25 cellular contexts compared by ENCODE assay signal in the genomic region with DNA sequence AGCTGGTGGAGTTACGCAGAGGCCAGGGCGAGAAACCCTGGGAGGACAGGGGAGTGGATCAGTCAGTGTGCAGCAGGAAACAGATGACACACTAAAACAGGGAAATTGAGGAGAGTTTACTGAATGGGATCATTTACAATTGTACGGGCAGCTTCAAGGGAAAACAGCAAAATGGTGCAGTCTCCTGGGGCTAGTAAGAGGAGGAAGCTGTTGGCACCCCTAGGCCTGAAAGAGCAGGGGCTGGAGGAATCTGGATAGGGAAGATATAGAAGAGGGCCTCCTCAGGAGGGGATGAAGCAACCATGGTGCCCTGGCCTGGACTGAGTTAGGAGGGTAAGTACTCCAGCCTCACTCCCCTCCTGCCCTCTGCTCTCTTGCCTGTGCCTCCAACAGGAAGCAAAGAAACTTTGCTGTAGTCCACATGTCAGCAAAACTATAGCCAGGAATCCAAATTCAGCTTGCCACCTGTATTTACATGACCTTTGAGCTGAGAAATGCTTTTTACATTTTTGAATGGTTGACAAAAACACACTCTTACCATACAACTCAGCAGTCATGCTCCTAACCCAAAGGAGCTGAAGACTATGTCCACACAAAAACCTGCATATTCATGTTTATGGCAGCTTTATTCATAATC. TPM values are rescaled to one million over a fixed set of nuclear protein-coding genes. Genes with fewer than 3 reads are reported as not detected.
DNase-seq lines count a peak whose midpoint lies in the region; ATAC-seq, FAIRE-seq and TF ChIP-seq lines count a peak whose summit lies in the region.
"Had no signal": no experiment of that assay in that cellular context is flagged by ENCODE, and none has a peak within 500 bp of the region (broad histone marks: within the 10 kb centered on the region; RNA-seq: fewer than 3 reads in every experiment).

No MANE protein-coding gene starts in this region.

- peak overlapping the region; percentile 19; the same call in 1 of the 2 replicates for H2AFZ ChIP-seq in MM.1S (ENCODE audit: low read length)

- H3K27ac Mint-ChIP-seq in osteocyte (ENCODE audit: unreplicated experiment) = no peak overlapping the region

- H3K9me3 Mint-ChIP-seq in osteocyte (ENCODE audit: unreplicated experiment) = no peaks in the 10 kb centered on the region

- H3F3A ChIP-seq in MM.1S (ENCODE audit: insufficient read depth, low read length) = no peaks in the 10 kb centered on the region

- no peaks in the 10 kb centered on the region for H3K36me3 ChIP-seq in MM.1S (replicated peaks; ENCODE audit: insufficient read depth, low read length)
- H3K36me3 ChIP-seq: SJCRH30 had no signal

- H3K4me3 Mint-ChIP-seq in osteocyte (ENCODE audit: unreplicated experiment) = no peak overlapping the region
- H3K4me3 Mint-ChIP-seq: CD8-positive, alpha-beta memory T cell had no signal

- no peaks in the 10 kb centered on the region for H3K79me2 ChIP-seq in MM.1S (ENCODE audit: low read length)

- no peaks in the 10 kb centered on the region for H4K20me1 ChIP-seq in MM.1S (ENCODE audit: insufficient read depth, low read length)

- H3K9me3 ChIP-seq in A549 (peaks cover 7% of the 10 kb centered on the region; the same call in 1 of the 3 replicates), MM.1S (replicated peaks; ENCODE audit: insufficient read depth, low read length) (no peaks in the 10 kb centered on the region)
- H3K9me3 ChIP-seq: SJCRH30 had no signal

- no peak for FAIRE-seq in A549 (lab: Jason Lieb, UNC)
- FAIRE-seq: G401.6, GM19239, K562 had no signal

- POLR2A ChIA-PET in A549 (lab: Yijun Ruan, JAX) = no interaction called here

- no peak for TF ChIP-seq RAD21 in A549 (conservative IDR thresholded peaks at IDR 0.05 in 1 of 2, IDR thresholded peaks at IDR 0.05 in 1 of 2)

- ATAC-seq in A549 (no peak), left colon (peak; percentile 31), HG02938 (IDR thresholded peaks at IDR 0.05; ENCODE audit: unreplicated experiment) (no peak)
- ATAC-seq: K562, Panc1 had no signal

- no peaks in the 10 kb centered on the region for H3K27me3 ChIP-seq in MM.1S (replicated peaks; ENCODE audit: insufficient read depth, low read length)
- H3K27me3 ChIP-seq: SJCRH30 had no signal

- intact Hi-C loops in left colon (cut with DNase I, micrococcal nuclease) = no loop called here

- H3K4me1 ChIP-seq in A549 (no peaks in the 10 kb centered on the region; the same call in 2 of the 3 replicates), MM.1S (ENCODE audit: low read length) (0 out of 2 replicates have a peak, but pooled peaks cover 5% of the 10 kb centered on the region)

- no peaks in the 10 kb centered on the region for H3K9me2 ChIP-seq in MM.1S (replicated peaks; ENCODE audit: insufficient read depth, low read length)

- TF ChIP-seq CTCF in A549 (IDR thresholded peaks at IDR 0.05) (no peak), MM.1S (IDR thresholded peaks at IDR 0.05; ENCODE audit: low read length) (no peak), osteocyte (IDR thresholded peaks at IDR 0.05) (no peak), foreskin fibroblast (IDR thresholded peaks at IDR 0.05; ENCODE audit: low read depth, low read length) (no peak)

- H3K36me3 Mint-ChIP-seq in osteocyte (ENCODE audit: unreplicated experiment) = no peaks in the 10 kb centered on the region

- no peak for TF ChIP-seq POLR2A in A549 (IDR thresholded peaks at IDR 0.05; ENCODE audit: low read length)

- DNase-seq in A549 (ENCODE audit: low read depth in 1 of 2, low spot score in 1 of 2) (no peak), MM.1S (no peak), left colon (no peak), osteocyte (ENCODE audit: extremely low spot score, unreplicated experiment) (peak; percentile 48), foreskin fibroblast (no peak), SKM-1 treated with dmso at 0.1 percent for 144 hours (lab: John Stamatoyannopoulos, UW; ENCODE audit: unreplicated experiment) (no peak)
- DNase-seq: Calu3; CD8-positive, alpha-beta memory T cell; DMS153; GOT3; HCEC 1CT; NCI-H1105; NCI-H146; NCI-H2029 treated with DMSO at 0.1 percent for 48 hours; NCI-H226; NCI-H524; NCI-H774; SJCRH30 had no signal

- H3K4me2 ChIP-seq in A549 (no peak overlapping the region), MM.1S (ENCODE audit: low read depth, low read length) (no peak overlapping the region)

- H3K9ac ChIP-seq in MM.1S (ENCODE audit: low read length) = no peak overlapping the region

- no peak overlapping the region for H3K4me3 ChIP-seq in A549
- H3K4me3 ChIP-seq in MM.1S (ENCODE audit: low read length) = no peak overlapping the region
- H3K4me3 ChIP-seq in foreskin fibroblast (ENCODE audit: low read depth in 1 of 2, low read length in 2 of 2) = no peak overlapping the region
- H3K4me3 ChIP-seq: K562, SJCRH30 had no signal

- H3K27ac ChIP-seq in A549 = no peak overlapping the region
- H3K27ac ChIP-seq in MM.1S (ENCODE audit: low read length) = no peak overlapping the region
- H3K27ac ChIP-seq: C4-2B, SJCRH30 had no signal

- WGBS in A549 (ENCODE audit: missing lambda C conversion rate) = 88% methylated on average over 3 of the region's 3 CpGs

- TF ChIP-seq EP300 in A549 (IDR thresholded peaks at IDR 0.05) = no peak

- peaks cover 8% of the 10 kb centered on the region for H3K4me1 Mint-ChIP-seq in osteocyte (ENCODE audit: unreplicated experiment)
- H3K4me1 Mint-ChIP-seq: CD8-positive, alpha-beta memory T cell had no signal

- no peaks in the 10 kb centered on the region for H3K27me3 Mint-ChIP-seq in osteocyte (ENCODE audit: unreplicated experiment)

- CTCF ChIA-PET in A549 (lab: Yijun Ruan, JAX) = interaction anchor here (0.7 to 1.8 kb wide), 4 partner anchors 17 to 337 kb away, joined by 3 to 5 read pairs (median 4); no protein-coding TSS in a partner anchor

TF ChIP-seq in A549, 52 proteins besides CTCF, POLR2A, EP300 and RAD21:
- peak; percentile 33 for TF ChIP-seq MAFK (IDR thresholded peaks at IDR 0.05; ENCODE audit: partially characterized antibody)
- no peak for TF ChIP-seq RFX5 (IDR thresholded peaks at IDR 0.05)

RNA-seq across cellular contexts. Expression of a gene that starts 52.3 kb away (rescaled TPM):
- polyA plus RNA-seq in A549 (2011; rRNA removed) = not detected in 2 replicates
- polyA plus RNA-seq in A549 (2012; cell fraction: cytosol; rRNA removed) = not detected in 2 replicates
- polyA plus RNA-seq in A549 (2012; cell fraction: nucleus; rRNA removed) = not detected in 2 replicates
- not detected in 3 replicates for polyA plus RNA-seq in A549 (2017; fragmentation: RNase III; extraction: RNeasy Plus Mini Kit Qiagen cat#74134 plus additional on column Dnase treatment)
- polyA minus RNA-seq in A549 (2011; rRNA and poly(A)+ RNA removed) = not detected in 2 replicates
- under 1 TPM; 0.15 to 0.20 TPM for total RNA-seq in left colon
- total RNA-seq in osteocyte = not detected in 2 replicates
- total RNA-seq: A172; Calu3; CD8-positive, alpha-beta memory T cell; K562; SJCRH30 had no signal
- polyA plus RNA-seq: CD8-positive, alpha-beta memory T cell; K562 had no signal
